Comparison of ENCODE assay signal across 9 cellular contexts in the genomic region with DNA sequence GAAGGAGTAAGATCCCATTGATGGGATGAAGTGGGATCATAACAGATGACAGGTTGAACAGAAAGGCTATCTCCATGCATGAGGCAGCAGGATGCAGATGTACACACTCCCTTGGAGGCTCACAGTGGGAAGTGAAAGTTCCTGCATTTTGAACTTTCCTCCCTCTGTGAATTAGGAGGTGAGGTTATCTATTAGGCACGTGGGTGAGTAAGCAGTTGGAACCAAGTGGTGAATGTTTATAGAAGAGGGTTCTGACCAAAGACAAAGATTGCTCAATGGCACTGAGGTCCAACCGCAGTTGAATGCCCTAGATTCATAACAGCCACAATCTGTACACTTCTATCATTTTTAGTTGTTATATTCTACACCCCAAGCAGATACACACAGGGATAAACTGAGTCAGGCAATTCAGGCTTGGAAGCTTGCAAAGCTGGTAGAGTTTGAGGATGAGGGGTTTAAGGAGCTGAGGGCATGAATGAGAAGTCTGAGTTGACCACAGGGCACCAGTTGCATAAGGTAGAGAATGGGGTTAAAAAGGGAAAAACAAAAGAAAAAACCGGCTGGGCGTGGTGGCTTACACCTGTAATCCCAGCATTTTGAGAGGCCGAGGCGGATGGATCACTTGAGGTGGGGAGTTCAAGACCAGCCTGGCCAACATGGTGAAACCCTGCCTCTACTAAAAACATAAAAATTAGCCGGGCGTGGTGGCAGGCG. TPM values are rescaled to one million over a fixed set of nuclear protein-coding genes. Genes with fewer than 3 reads are reported as not detected.
DNase-seq lines count a peak whose midpoint lies in the region; ATAC-seq, FAIRE-seq and TF ChIP-seq lines count a peak whose summit lies in the region.
"Had no signal": no experiment of that assay in that cellular context is flagged by ENCODE, and none has a peak within 500 bp of the region (broad histone marks: within the 10 kb centered on the region; RNA-seq: fewer than 3 reads in every experiment).

No MANE protein-coding gene starts in this region.

- DNase-seq in activated CD4-positive, alpha-beta T cell treated with anti-CD3 and anti-CD28 coated beads for 36 hours = no peak
- DNase-seq in activated CD4-positive, alpha-beta T cell treated with anti-CD3 and anti-CD28 coated beads, Interleukin-2, amount 10 ng/mL, durations not matched to agents 7 days and 5 days = no peak
- DNase-seq in RCC 7860 (ENCODE audit: low spot score) (peak; percentile 91), fibroblast of mammary gland (ENCODE audit: low read depth) (peak; percentile 97), osteocyte (ENCODE audit: extremely low spot score, unreplicated experiment) (no peak), NK-92 (lab: John Stamatoyannopoulos, UW; ENCODE audit: unreplicated experiment) (no peak), DMS53 treated with DMSO at 0.1 percent for 48 hours (lab: John Stamatoyannopoulos, UW; ENCODE audit: unreplicated experiment) (no peak)

- peak overlapping the region; percentile 15 for H3K27ac Mint-ChIP-seq in activated CD4-positive, alpha-beta T cell treated with anti-CD3 and anti-CD28 coated beads for 36 hours
- no peak overlapping the region for H3K27ac Mint-ChIP-seq in activated CD4-positive, alpha-beta T cell treated with anti-CD3 and anti-CD28 coated beads, Interleukin-2, amount 10 ng/mL, durations not matched to agents 7 days and 5 days
- H3K27ac Mint-ChIP-seq in osteocyte (ENCODE audit: unreplicated experiment) = no peak overlapping the region

- no peaks in the 10 kb centered on the region for H3K27me3 Mint-ChIP-seq in activated CD4-positive, alpha-beta T cell treated with anti-CD3 and anti-CD28 coated beads for 36 hours
- no peaks in the 10 kb centered on the region for H3K27me3 Mint-ChIP-seq in activated CD4-positive, alpha-beta T cell treated with anti-CD3 and anti-CD28 coated beads, Interleukin-2, amount 10 ng/mL, durations not matched to agents 7 days and 5 days
- no peaks in the 10 kb centered on the region for H3K27me3 Mint-ChIP-seq in osteocyte (ENCODE audit: unreplicated experiment)

- no peak overlapping the region for H3K4me3 ChIP-seq in fibroblast of mammary gland (ENCODE audit: control insufficient read depth, low read depth, low read length)
- H3K4me3 ChIP-seq in skeletal muscle satellite cell (ENCODE audit: low read length) = no peak overlapping the region
- H3K4me3 ChIP-seq: cardiac muscle cell had no signal

- POLR2A ChIA-PET in activated CD4-positive, alpha-beta T cell treated with anti-CD3 and anti-CD28 coated beads for 36 hours (lab: Charles Lee) = no interaction called here
- POLR2A ChIA-PET in activated CD4-positive, alpha-beta T cell treated with anti-CD3 and anti-CD28 coated beads, Interleukin-2, amount 10 ng/mL, durations not matched to agents 7 days and 5 days (lab: Charles Lee) = no interaction called here

- CTCF ChIA-PET in activated CD4-positive, alpha-beta T cell treated with anti-CD3 and anti-CD28 coated beads for 36 hours (lab: Charles Lee) = no interaction called here
- CTCF ChIA-PET in activated CD4-positive, alpha-beta T cell treated with anti-CD3 and anti-CD28 coated beads, Interleukin-2, amount 10 ng/mL, durations not matched to agents 7 days and 5 days (lab: Charles Lee) = interaction anchor here (0.7 kb wide), 2 partner anchors 20 to 60 kb away, joined by 3 to 4 read pairs; no protein-coding TSS in a partner anchor

- H3K4me2 ChIP-seq in skeletal muscle satellite cell (ENCODE audit: low read length) = peak overlapping the region; percentile 21

- H3K27me3 ChIP-seq in skeletal muscle satellite cell (ENCODE audit: control insufficient read depth, insufficient read depth, low read length) = no peaks in the 10 kb centered on the region
- H3K27me3 ChIP-seq: cardiac muscle cell had no signal

- intact Hi-C loops in activated CD4-positive, alpha-beta T cell treated with anti-CD3 and anti-CD28 coated beads for 36 hours (cut with DNase I, micrococcal nuclease) = no loop called here

- no peak for ATAC-seq in activated CD4-positive, alpha-beta T cell treated with anti-CD3 and anti-CD28 coated beads for 36 hours

- peaks cover 41% of the 10 kb centered on the region for H3K4me1 Mint-ChIP-seq in activated CD4-positive, alpha-beta T cell treated with anti-CD3 and anti-CD28 coated beads for 36 hours
- peaks cover 41% of the 10 kb centered on the region for H3K4me1 Mint-ChIP-seq in activated CD4-positive, alpha-beta T cell treated with anti-CD3 and anti-CD28 coated beads, Interleukin-2, amount 10 ng/mL, durations not matched to agents 7 days and 5 days
- H3K4me1 Mint-ChIP-seq in osteocyte (ENCODE audit: unreplicated experiment) = peaks cover 45% of the 10 kb centered on the region

- no peaks in the 10 kb centered on the region for H3K9me3 ChIP-seq in skeletal muscle satellite cell (replicated peaks; ENCODE audit: low read length)

- peaks cover 24% of the 10 kb centered on the region for H3K36me3 ChIP-seq in skeletal muscle satellite cell (ENCODE audit: insufficient read depth, low read length)

- no peak overlapping the region for H3K4me3 Mint-ChIP-seq in activated CD4-positive, alpha-beta T cell treated with anti-CD3 and anti-CD28 coated beads for 36 hours
- H3K4me3 Mint-ChIP-seq in activated CD4-positive, alpha-beta T cell treated with anti-CD3 and anti-CD28 coated beads, Interleukin-2, amount 10 ng/mL, durations not matched to agents 7 days and 5 days = no peak overlapping the region
- H3K4me3 Mint-ChIP-seq in osteocyte (ENCODE audit: unreplicated experiment) = no peak overlapping the region

- H3K36me3 Mint-ChIP-seq in activated CD4-positive, alpha-beta T cell treated with anti-CD3 and anti-CD28 coated beads for 36 hours (ENCODE audit: low read depth) = peaks cover 68% of the 10 kb centered on the region
- peaks cover 53% of the 10 kb centered on the region for H3K36me3 Mint-ChIP-seq in activated CD4-positive, alpha-beta T cell treated with anti-CD3 and anti-CD28 coated beads, Interleukin-2, amount 10 ng/mL, durations not matched to agents 7 days and 5 days (ENCODE audit: low read depth)
- peaks cover 23% of the 10 kb centered on the region for H3K36me3 Mint-ChIP-seq in osteocyte (ENCODE audit: unreplicated experiment)

- H3K9ac ChIP-seq in skeletal muscle satellite cell (ENCODE audit: low read depth, low read length) = no peak overlapping the region

- FAIRE-seq in RCC 7860 (lab: Jason Lieb, UNC) = peak; percentile 87

- TF ChIP-seq CTCF in fibroblast of mammary gland (conservative IDR thresholded peaks at IDR 0.05; ENCODE audit: control insufficient read depth, insufficient read depth, low read depth, low read length) (no peak), osteocyte (IDR thresholded peaks at IDR 0.05) (no peak)

- H3K4me1 ChIP-seq in skeletal muscle satellite cell (ENCODE audit: control insufficient read depth, insufficient read depth, low read length) = peaks cover 41% of the 10 kb centered on the region

- H3K9me3 Mint-ChIP-seq in activated CD4-positive, alpha-beta T cell treated with anti-CD3 and anti-CD28 coated beads for 36 hours (ENCODE audit: low read depth) = no peaks in the 10 kb centered on the region
- H3K9me3 Mint-ChIP-seq in activated CD4-positive, alpha-beta T cell treated with anti-CD3 and anti-CD28 coated beads, Interleukin-2, amount 10 ng/mL, durations not matched to agents 7 days and 5 days = no peaks in the 10 kb centered on the region
- H3K9me3 Mint-ChIP-seq in osteocyte (ENCODE audit: unreplicated experiment) = no peaks in the 10 kb centered on the region

RNA-seq across cellular contexts. Expression of gene KCMF1, which starts 7.1 kb away (rescaled TPM):
- total RNA-seq in activated CD4-positive, alpha-beta T cell treated with anti-CD3 and anti-CD28 coated beads for 36 hours = 10 to 100 TPM; 78.1 to 98.5 TPM
- 10 to 100 TPM; 74.7 to 75.7 TPM for total RNA-seq in activated CD4-positive, alpha-beta T cell treated with anti-CD3 and anti-CD28 coated beads, Interleukin-2, amount 10 ng/mL, durations not matched to agents 7 days and 5 days
- 46.3 and 52.2 TPM in 2 replicates for total RNA-seq in skeletal muscle satellite cell (2012; rRNA removed)
- total RNA-seq in osteocyte = 67.2 and 73.2 TPM in 2 replicates

RNA-seq across cellular contexts. Expression of gene TMSB10, which starts 58.4 kb away (rescaled TPM):
- total RNA-seq in activated CD4-positive, alpha-beta T cell treated with anti-CD3 and anti-CD28 coated beads for 36 hours = 1,000 to 10,000 TPM; 2,345 to 2,742 TPM
- 1,000 to 10,000 TPM; 5,491 to 5,845 TPM for total RNA-seq in activated CD4-positive, alpha-beta T cell treated with anti-CD3 and anti-CD28 coated beads, Interleukin-2, amount 10 ng/mL, durations not matched to agents 7 days and 5 days
- total RNA-seq in skeletal muscle satellite cell (2012; rRNA removed) = 4,947 and 6,455 TPM in 2 replicates
- total RNA-seq in osteocyte = 2,436 and 2,534 TPM in 2 replicates

Comparison
In these comparisons a context has a peak if more than half of its experiments do, and no peak if none do; other contexts are left out.
1. DNase-seq: peak in RCC 7860 (single experiment) and fibroblast of mammary gland (single experiment); none in activated CD4-positive, alpha-beta T cell treated with anti-CD3 and anti-CD28 coated beads for 36 hours (single experiment), activated CD4-positive, alpha-beta T cell treated with anti-CD3 and anti-CD28 coated beads, Interleukin-2, amount 10 ng/mL, durations not matched to agents 7 days and 5 days (single experiment), osteocyte (single experiment), NK-92 (single experiment) and DMS53 treated with DMSO at 0.1 percent for 48 hours (single experiment).